8 cellular contexts compared by ENCODE assay signal in the genomic region with DNA sequence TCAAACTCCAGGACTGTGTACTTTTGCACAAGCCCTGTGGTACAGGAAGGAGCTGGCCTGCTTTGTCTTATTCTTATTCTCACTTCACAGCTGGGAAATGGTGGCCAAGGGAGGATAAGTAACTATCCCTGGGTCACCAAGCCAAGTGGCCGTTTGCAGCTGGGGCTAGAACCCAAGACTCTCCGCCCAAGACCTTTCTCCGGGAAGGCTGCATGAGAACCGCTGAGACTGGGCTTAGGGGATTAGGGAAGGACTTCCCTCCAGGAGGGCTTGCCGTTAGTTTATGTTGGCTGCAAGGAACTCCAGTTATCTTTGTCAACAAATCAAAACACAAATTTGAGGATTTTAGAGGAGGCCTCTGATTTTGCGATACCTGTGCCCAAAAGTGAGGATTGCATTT.
"Had no signal": no experiment of that assay in that cellular context is flagged by ENCODE, and none has a peak within 500 bp of the region (broad histone marks: within the 10 kb centered on the region; RNA-seq: fewer than 3 reads in every experiment).

No MANE protein-coding gene starts in this region.

- DNase-seq: GM23248, GOT3, H7, H9, HCEC 1CT, HFFc6 had no signal

- H3K9me3 Mint-ChIP-seq: GM23338 had no signal

- ATAC-seq: GM23338, HCT116 had no signal

- H3K27ac Mint-ChIP-seq: GM23338, H9, HFFc6 had no signal

- H3K4me1 Mint-ChIP-seq: GM23338 had no signal

- H3K4me3 Mint-ChIP-seq: GM23338, H9, HFFc6 had no signal
